Comparison of ENCODE assay signal across 2 cellular contexts in the genomic region with DNA sequence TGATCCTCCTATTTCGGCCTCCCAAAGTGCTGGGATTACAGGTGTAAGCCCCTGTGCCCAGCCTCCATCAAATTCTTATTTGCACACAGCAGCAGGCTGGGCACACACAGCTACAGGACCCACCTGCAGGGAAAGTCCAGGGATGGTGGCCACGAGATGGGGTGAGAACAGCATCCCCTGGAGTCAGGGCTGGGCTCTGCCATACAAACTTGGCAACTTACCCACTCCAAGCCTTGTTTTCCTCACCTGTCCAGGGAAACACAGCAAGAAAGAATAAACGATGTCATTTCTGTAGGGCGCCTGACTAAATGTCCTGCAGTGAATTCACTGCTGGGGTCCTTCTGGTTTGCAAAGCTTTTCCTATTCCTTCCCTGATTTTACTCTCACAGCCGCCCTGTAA.
A peak's percentile ranks its signal among the peaks of the same experiment; 100 is the strongest.
TF ChIP-seq lines count a peak whose summit lies in the region.

No MANE protein-coding gene starts in this region.

TF ChIP-seq in HEK293, 187 proteins besides CTCF, POLR2A, EP300 and RAD21:
- TF ChIP-seq, protein P1, sequence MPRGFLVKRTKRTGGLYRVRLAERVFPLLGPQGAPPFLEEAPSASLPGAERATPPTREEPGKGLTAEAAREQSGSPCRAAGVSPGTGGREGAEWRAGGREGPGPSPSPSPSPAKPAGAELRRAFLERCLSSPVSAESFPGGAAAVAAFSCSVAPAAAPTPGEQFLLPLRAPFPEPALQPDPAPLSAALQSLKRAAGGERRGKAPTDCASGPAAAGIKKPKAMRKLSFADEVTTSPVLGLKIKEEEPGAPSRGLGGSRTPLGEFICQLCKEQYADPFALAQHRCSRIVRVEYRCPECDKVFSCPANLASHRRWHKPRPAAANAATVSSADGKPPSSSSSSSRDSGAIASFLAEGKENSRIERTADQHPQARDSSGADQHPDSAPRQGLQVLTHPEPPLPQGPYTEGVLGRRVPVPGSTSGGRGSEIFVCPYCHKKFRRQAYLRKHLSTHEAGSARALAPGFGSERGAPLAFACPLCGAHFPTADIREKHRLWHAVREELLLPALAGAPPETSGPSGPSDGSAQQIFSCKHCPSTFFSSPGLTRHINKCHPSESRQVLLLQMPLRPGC (tag by site-specific recombination; IDR thresholded peaks at IDR 0.05): no peak
- TF ChIP-seq ZNF658 (tag by site-specific recombination; IDR thresholded peaks at IDR 0.05) (no peak), ZIC2 (tag by site-specific recombination; IDR thresholded peaks at IDR 0.05) (peak; percentile 96), ZNF514 (tag by site-specific recombination; IDR thresholded peaks at IDR 0.05) (no peak), ZNF2 (tag by site-specific recombination; IDR thresholded peaks at IDR 0.05) (no peak)
TF ChIP-seq in HEK293: peak in this region for 1.

TF ChIP-seq in K562, 482 proteins besides CTCF, POLR2A, EP300 and RAD21 (continued from another document):
- TF ChIP-seq, protein P2, sequence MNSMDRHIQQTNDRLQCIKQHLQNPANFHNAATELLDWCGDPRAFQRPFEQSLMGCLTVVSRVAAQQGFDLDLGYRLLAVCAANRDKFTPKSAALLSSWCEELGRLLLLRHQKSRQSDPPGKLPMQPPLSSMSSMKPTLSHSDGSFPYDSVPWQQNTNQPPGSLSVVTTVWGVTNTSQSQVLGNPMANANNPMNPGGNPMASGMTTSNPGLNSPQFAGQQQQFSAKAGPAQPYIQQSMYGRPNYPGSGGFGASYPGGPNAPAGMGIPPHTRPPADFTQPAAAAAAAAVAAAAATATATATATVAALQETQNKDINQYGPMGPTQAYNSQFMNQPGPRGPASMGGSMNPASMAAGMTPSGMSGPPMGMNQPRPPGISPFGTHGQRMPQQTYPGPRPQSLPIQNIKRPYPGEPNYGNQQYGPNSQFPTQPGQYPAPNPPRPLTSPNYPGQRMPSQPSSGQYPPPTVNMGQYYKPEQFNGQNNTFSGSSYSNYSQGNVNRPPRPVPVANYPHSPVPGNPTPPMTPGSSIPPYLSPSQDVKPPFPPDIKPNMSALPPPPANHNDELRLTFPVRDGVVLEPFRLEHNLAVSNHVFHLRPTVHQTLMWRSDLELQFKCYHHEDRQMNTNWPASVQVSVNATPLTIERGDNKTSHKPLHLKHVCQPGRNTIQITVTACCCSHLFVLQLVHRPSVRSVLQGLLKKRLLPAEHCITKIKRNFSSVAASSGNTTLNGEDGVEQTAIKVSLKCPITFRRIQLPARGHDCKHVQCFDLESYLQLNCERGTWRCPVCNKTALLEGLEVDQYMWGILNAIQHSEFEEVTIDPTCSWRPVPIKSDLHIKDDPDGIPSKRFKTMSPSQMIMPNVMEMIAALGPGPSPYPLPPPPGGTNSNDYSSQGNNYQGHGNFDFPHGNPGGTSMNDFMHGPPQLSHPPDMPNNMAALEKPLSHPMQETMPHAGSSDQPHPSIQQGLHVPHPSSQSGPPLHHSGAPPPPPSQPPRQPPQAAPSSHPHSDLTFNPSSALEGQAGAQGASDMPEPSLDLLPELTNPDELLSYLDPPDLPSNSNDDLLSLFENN (IDR thresholded peaks at IDR 0.05; ENCODE audit: low read depth in 2 of 2, low read length in 2 of 2): no peak
- TF ChIP-seq, protein P3, sequence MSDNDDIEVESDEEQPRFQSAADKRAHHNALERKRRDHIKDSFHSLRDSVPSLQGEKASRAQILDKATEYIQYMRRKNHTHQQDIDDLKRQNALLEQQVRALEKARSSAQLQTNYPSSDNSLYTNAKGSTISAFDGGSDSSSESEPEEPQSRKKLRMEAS (CRISPR knock-in tag; IDR thresholded peaks at IDR 0.05): no peak
- TF ChIP-seq HNRNPH1 (optimal IDR thresholded peaks at IDR 0.05; ENCODE audit: low read depth, low read length) (no peak), HDAC2 (IDR thresholded peaks at IDR 0.05) (no peak), BMI1 (IDR thresholded peaks at IDR 0.05; ENCODE audit: low read length) (no peak), YBX1 (IDR thresholded peaks at IDR 0.05) (no peak), ZNF232 (CRISPR knock-in tag; IDR thresholded peaks at IDR 0.05) (no peak)
- TF ChIP-seq, protein P4, sequence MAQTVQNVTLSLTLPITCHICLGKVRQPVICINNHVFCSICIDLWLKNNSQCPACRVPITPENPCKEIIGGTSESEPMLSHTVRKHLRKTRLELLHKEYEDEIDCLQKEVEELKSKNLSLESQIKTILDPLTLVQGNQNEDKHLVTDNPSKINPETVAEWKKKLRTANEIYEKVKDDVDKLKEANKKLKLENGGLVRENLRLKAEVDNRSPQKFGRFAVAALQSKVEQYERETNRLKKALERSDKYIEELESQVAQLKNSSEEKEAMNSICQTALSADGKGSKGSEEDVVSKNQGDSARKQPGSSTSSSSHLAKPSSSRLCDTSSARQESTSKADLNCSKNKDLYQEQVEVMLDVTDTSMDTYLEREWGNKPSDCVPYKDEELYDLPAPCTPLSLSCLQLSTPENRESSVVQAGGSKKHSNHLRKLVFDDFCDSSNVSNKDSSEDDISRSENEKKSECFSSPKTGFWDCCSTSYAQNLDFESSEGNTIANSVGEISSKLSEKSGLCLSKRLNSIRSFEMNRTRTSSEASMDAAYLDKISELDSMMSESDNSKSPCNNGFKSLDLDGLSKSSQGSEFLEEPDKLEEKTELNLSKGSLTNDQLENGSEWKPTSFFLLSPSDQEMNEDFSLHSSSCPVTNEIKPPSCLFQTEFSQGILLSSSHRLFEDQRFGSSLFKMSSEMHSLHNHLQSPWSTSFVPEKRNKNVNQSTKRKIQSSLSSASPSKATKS (CRISPR knock-in tag; IDR thresholded peaks at IDR 0.05): no peak
